11 cellular contexts compared by ENCODE assay signal in genomic region chr11:35412285-35412684, GRCh38. TPM values are rescaled to one million over a fixed set of nuclear protein-coding genes. Genes with fewer than 3 reads are reported as not detected.
DNase-seq lines count a peak whose midpoint lies in the region; TF ChIP-seq lines count a peak whose summit lies in the region.
"Had no signal": no experiment of that assay in that cellular context is flagged by ENCODE, and none has a peak within 500 bp of the region (broad histone marks: within the 10 kb centered on the region; RNA-seq: fewer than 3 reads in every experiment).

No MANE protein-coding gene starts in this region.

- no peak overlapping the region for H3K27ac Mint-ChIP-seq in glutamatergic neuron (ENCODE audit: unreplicated experiment)
- H3K27ac Mint-ChIP-seq in activated CD4-positive, alpha-beta T cell treated with anti-CD3 and anti-CD28 coated beads, Interleukin-2, amount 10 ng/mL, durations not matched to agents 24 days and 14 days = no peak overlapping the region
- H3K27ac Mint-ChIP-seq: activated naive CD4-positive, alpha-beta T cell treated with anti-CD3 and anti-CD28 coated beads for 36 hours; memory B cell had no signal

- TF ChIP-seq CTCF in GM12865 (IDR thresholded peaks at IDR 0.05; ENCODE audit: insufficient read depth, low read depth, low read length, missing control alignments) (peak; percentile 36), epithelial cell of esophagus (IDR thresholded peaks at IDR 0.05; ENCODE audit: insufficient read depth, low read depth, low read length, missing control alignments) (peak; percentile 54), glutamatergic neuron (IDR thresholded peaks at IDR 0.05; ENCODE audit: partially characterized antibody, unreplicated experiment) (no peak)

- H3K4me1 Mint-ChIP-seq in glutamatergic neuron (ENCODE audit: low read depth, unreplicated experiment) = peaks cover 32% of the 10 kb centered on the region
- no peaks in the 10 kb centered on the region for H3K4me1 Mint-ChIP-seq in activated CD4-positive, alpha-beta T cell treated with anti-CD3 and anti-CD28 coated beads, Interleukin-2, amount 10 ng/mL, durations not matched to agents 24 days and 14 days
- H3K4me1 Mint-ChIP-seq: memory B cell had no signal

- no peak overlapping the region for H3K4me3 Mint-ChIP-seq in glutamatergic neuron (ENCODE audit: unreplicated experiment)
- no peak overlapping the region for H3K4me3 Mint-ChIP-seq in activated CD4-positive, alpha-beta T cell treated with anti-CD3 and anti-CD28 coated beads, Interleukin-2, amount 10 ng/mL, durations not matched to agents 24 days and 14 days
- H3K4me3 Mint-ChIP-seq: activated naive CD4-positive, alpha-beta T cell treated with anti-CD3 and anti-CD28 coated beads for 36 hours; memory B cell had no signal

- DNase-seq in 8988T (peak; percentile 48), GM12865 (ENCODE audit: low read depth) (no peak), NCI-H526 treated with DMSO at 0.1 percent for 48 hours (lab: John Stamatoyannopoulos, UW) (peak; percentile 16), epithelial cell of esophagus (ENCODE audit: low read depth) (no peak), SIG-M5 (lab: John Stamatoyannopoulos, UW) (no peak), glutamatergic neuron (no peak)
- DNase-seq in activated CD4-positive, alpha-beta T cell treated with anti-CD3 and anti-CD28 coated beads for 48 hours = no peak
- DNase-seq in activated CD4-positive, alpha-beta T cell treated with anti-CD3 and anti-CD28 coated beads, Interleukin-2, amount 10 ng/mL, durations not matched to agents 24 days and 14 days = no peak
- DNase-seq: activated naive CD4-positive, alpha-beta T cell treated with anti-CD3 and anti-CD28 coated beads for 36 hours; NCI-H2029 had no signal

- intact Hi-C loops in activated CD4-positive, alpha-beta T cell treated with anti-CD3 and anti-CD28 coated beads, Interleukin-2, amount 10 ng/mL, durations not matched to agents 24 days and 14 days (cut with micrococcal nuclease) = no loop called here

- H3K9me3 Mint-ChIP-seq in glutamatergic neuron (ENCODE audit: unreplicated experiment) = peaks cover 3% of the 10 kb centered on the region
- H3K9me3 Mint-ChIP-seq in activated CD4-positive, alpha-beta T cell treated with anti-CD3 and anti-CD28 coated beads, Interleukin-2, amount 10 ng/mL, durations not matched to agents 24 days and 14 days = no peaks in the 10 kb centered on the region
- H3K9me3 Mint-ChIP-seq: activated naive CD4-positive, alpha-beta T cell treated with anti-CD3 and anti-CD28 coated beads for 36 hours; memory B cell had no signal

- H3K4me3 ChIP-seq in GM12865 (ENCODE audit: low read depth, low read length) = no peak overlapping the region
- H3K4me3 ChIP-seq in epithelial cell of esophagus (ENCODE audit: low read length) = no peak overlapping the region

- H3K36me3 Mint-ChIP-seq in glutamatergic neuron (ENCODE audit: unreplicated experiment) = no peaks in the 10 kb centered on the region
- no peaks in the 10 kb centered on the region for H3K36me3 Mint-ChIP-seq in activated CD4-positive, alpha-beta T cell treated with anti-CD3 and anti-CD28 coated beads, Interleukin-2, amount 10 ng/mL, durations not matched to agents 24 days and 14 days (ENCODE audit: low read depth)
- H3K36me3 Mint-ChIP-seq: memory B cell had no signal

- H3K27me3 Mint-ChIP-seq in glutamatergic neuron (ENCODE audit: unreplicated experiment) = peaks cover 2% of the 10 kb centered on the region
- H3K27me3 Mint-ChIP-seq in activated CD4-positive, alpha-beta T cell treated with anti-CD3 and anti-CD28 coated beads, Interleukin-2, amount 10 ng/mL, durations not matched to agents 24 days and 14 days = peaks cover 56% of the 10 kb centered on the region

RNA-seq across cellular contexts. Expression of gene SLC1A2, which starts 7.1 kb away (rescaled TPM):
- total RNA-seq in glutamatergic neuron (ENCODE audit: unreplicated experiment) = 54.3 TPM
- not detected in 2 replicates for total RNA-seq in activated CD4-positive, alpha-beta T cell treated with anti-CD3 and anti-CD28 coated beads, Interleukin-2, amount 10 ng/mL, durations not matched to agents 24 days and 14 days
- total RNA-seq: activated naive CD4-positive, alpha-beta T cell treated with anti-CD3 and anti-CD28 coated beads for 36 hours had no signal

Comparison
In these comparisons a context has a peak if more than half of its experiments do, and no peak if none do; other contexts are left out.
1. DNase-seq: peak in 8988T (single experiment) and NCI-H526 treated with DMSO at 0.1 percent for 48 hours (single experiment); none in GM12865 (single experiment), epithelial cell of esophagus (single experiment), activated CD4-positive, alpha-beta T cell treated with anti-CD3 and anti-CD28 coated beads for 48 hours (single experiment), SIG-M5 (single experiment), glutamatergic neuron (single experiment) and activated CD4-positive, alpha-beta T cell treated with anti-CD3 and anti-CD28 coated beads, Interleukin-2, amount 10 ng/mL, durations not matched to agents 24 days and 14 days (single experiment).
2. RNA of gene SLC1A2, which starts 7.1 kb away (total RNA-seq): 54.3 TPM in glutamatergic neuron (single experiment); not detected in activated CD4-positive, alpha-beta T cell treated with anti-CD3 and anti-CD28 coated beads, Interleukin-2, amount 10 ng/mL, durations not matched to agents 24 days and 14 days; every median in the first group is over 10 times any median in the second.